Comparison of ENCODE assay signal across 1 cellular context in genomic region chr7:154451480-154452457, GRCh38.
TF ChIP-seq lines count a peak whose summit lies in the region.

No MANE protein-coding gene starts in this region.

TF ChIP-seq in GM23338, 12 proteins besides CTCF, POLR2A, EP300 and RAD21 (continued from another document):
- TF ChIP-seq ZNF462 (CRISPR knock-in tag; IDR thresholded peaks at IDR 0.05) (no peak), JUNB (IDR thresholded peaks at IDR 0.05; ENCODE audit: unreplicated experiment) (no peak), CREB1 (CRISPR knock-in tag; IDR thresholded peaks at IDR 0.05; ENCODE audit: low read depth) (no peak), EZH2 (IDR thresholded peaks at IDR 0.05; ENCODE audit: low read depth, unreplicated experiment) (no peak), REST (IDR thresholded peaks at IDR 0.05; ENCODE audit: unreplicated experiment) (no peak), ZNF114 (CRISPR knock-in tag; IDR thresholded peaks at IDR 0.05) (no peak)
